Comparison of ENCODE assay signal across 8 cellular contexts in genomic region chr16:4769306-4769638, GRCh38. TPM values are rescaled to one million over a fixed set of nuclear protein-coding genes. Genes with fewer than 3 reads are reported as not detected.
A peak's percentile ranks its signal among the peaks of the same experiment; 100 is the strongest.
DNase-seq lines count a peak whose midpoint lies in the region; ATAC-seq and TF ChIP-seq lines count a peak whose summit lies in the region.

No MANE protein-coding gene starts in this region.

- ATAC-seq in gastrocnemius medialis, result no peak

- no peak for DNase-seq in HFFc6
- DNase-seq in iPS DF 6.9 (ENCODE audit: low read depth, low spot score), result no peak
- no peak for DNase-seq in gastrocnemius medialis
- no peak for DNase-seq in superior temporal gyrus (ENCODE audit: extremely low spot score)
- DNase-seq in NCI-H2196 (lab: John Stamatoyannopoulos, UW; ENCODE audit: unreplicated experiment), result no peak
- no peak for DNase-seq in NCI-H524 (lab: John Stamatoyannopoulos, UW)
- DNase-seq in NCI-H1694 treated with DMSO at 0.1 percent for 48 hours (lab: John Stamatoyannopoulos, UW), result no peak

- H3K4me3 Mint-ChIP-seq in HFFc6, result peak overlapping the region; percentile 88

- H3K27me3 Mint-ChIP-seq in HFFc6 (ENCODE audit: insufficient read depth), result no peaks in the 10 kb centered on the region; the same call in 1 of the 2 replicates

- H3K4me3 ChIP-seq in iPS DF 6.9 (ENCODE audit: low read length) (peak overlapping the region; percentile 53; the same call in 1 of the 2 replicates), gastrocnemius medialis (peak overlapping the region; percentile 74 to 99 (median 90))

- no CpG with 5 or more reads among the region's 7 CpGs for WGBS in iPS DF 6.9 (ENCODE audit: insufficient coverage, insufficient read length)

- intact Hi-C loops in gastrocnemius medialis (cut with DNase I; ENCODE audit: low total_unique reads), result loop anchor here (2.0 kb wide), 1 partner anchor 34 kb away; the partner anchor contains the start of gene ROGDI

- H3K27ac Mint-ChIP-seq in HFFc6, result no peak overlapping the region

- H3K27me3 ChIP-seq in iPS DF 6.9 (ENCODE audit: control insufficient read depth, insufficient read depth, low read length), result no peaks in the 10 kb centered on the region
- H3K27me3 ChIP-seq in gastrocnemius medialis, result no peaks in the 10 kb centered on the region

- in situ Hi-C loops in gastrocnemius medialis (cut with MboI; ENCODE audit: low sequenced_read_pairs in 4 of 4), result no loop called here

- peak overlapping the region; percentile 78 for H3K27ac ChIP-seq in VCaP
- H3K27ac ChIP-seq in iPS DF 6.9 (ENCODE audit: low read length), result no peak overlapping the region
- H3K27ac ChIP-seq in gastrocnemius medialis, result peak overlapping the region; percentile 83 to 95 (median 92)

- H3K9me3 ChIP-seq in iPS DF 6.9 (ENCODE audit: control insufficient read depth, insufficient read depth, low read length) (no peaks in the 10 kb centered on the region), gastrocnemius medialis (no peaks in the 10 kb centered on the region)

- no peaks in the 10 kb centered on the region for H3K4me1 ChIP-seq in iPS DF 6.9 (ENCODE audit: control insufficient read depth, insufficient read depth, low read length)
- H3K4me1 ChIP-seq in gastrocnemius medialis, result peaks cover 25 to 30% of the 10 kb centered on the region in 2 donors

- no peak for TF ChIP-seq POLR2A in gastrocnemius medialis (IDR thresholded peaks at IDR 0.05)

- H3K4me1 Mint-ChIP-seq in HFFc6 (ENCODE audit: low read depth), result peaks cover 31% of the 10 kb centered on the region

- H3K9me3 Mint-ChIP-seq in HFFc6, result no peaks in the 10 kb centered on the region

- H3K36me3 Mint-ChIP-seq in HFFc6 (ENCODE audit: low read depth), result no peaks in the 10 kb centered on the region

- no peak for TF ChIP-seq CTCF in HFFc6 (IDR thresholded peaks at IDR 0.05)
- TF ChIP-seq CTCF in VCaP (conservative IDR thresholded peaks at IDR 0.05), result no peak
- no peak for TF ChIP-seq CTCF in gastrocnemius medialis (IDR thresholded peaks at IDR 0.05 in 4 of 5, conservative IDR thresholded peaks at IDR 0.05 in 1 of 5)

- H3K36me3 ChIP-seq in iPS DF 6.9 (ENCODE audit: control insufficient read depth, insufficient read depth, low read length), result no peaks in the 10 kb centered on the region
- H3K36me3 ChIP-seq in gastrocnemius medialis, result peaks cover 0 to 14% of the 10 kb centered on the region in 2 donors

RNA-seq across cellular contexts. Expression of gene ZNF500, which starts 2.3 kb away (rescaled TPM):
- total RNA-seq in HFFc6 (2021; fragmentation: NEBNext Ultra II Directional; extraction: Animal tissue kit (Norgen Biotek cat#: 25700)), result 10 to 100 TPM in 4 of 6 experiments, 1 to 10 TPM in 2; 8.9 to 13.4 (median 10.4) TPM
- 1 to 10 TPM; 6.3 to 7.3 (median 6.9) TPM for total RNA-seq in gastrocnemius medialis

RNA-seq across cellular contexts. Expression of gene SEPTIN12, which starts 18.9 kb away (rescaled TPM):
- total RNA-seq in HFFc6 (2021; fragmentation: NEBNext Ultra II Directional; extraction: Animal tissue kit (Norgen Biotek cat#: 25700)), result not detected
- total RNA-seq in gastrocnemius medialis, result not detected

RNA-seq across cellular contexts. Expression of gene SMIM22, which starts 25.9 kb away (rescaled TPM):
- not detected for total RNA-seq in HFFc6 (2021; fragmentation: NEBNext Ultra II Directional; extraction: Animal tissue kit (Norgen Biotek cat#: 25700))
- not detected for total RNA-seq in gastrocnemius medialis

RNA-seq across cellular contexts. Expression of gene ROGDI, which starts 33.2 kb away (rescaled TPM):
- total RNA-seq in HFFc6 (2021; fragmentation: NEBNext Ultra II Directional; extraction: Animal tissue kit (Norgen Biotek cat#: 25700)), result 10 to 100 TPM; 16.8 to 20.1 (median 18.5) TPM
- total RNA-seq in gastrocnemius medialis, result 10 to 100 TPM; 11.6 to 31.1 (median 26.0) TPM

RNA-seq across cellular contexts. Expression of gene DNAAF8, which starts 34.9 kb away (rescaled TPM):
- 1 to 10 TPM; 1.1 to 2.8 (median 1.6) TPM for total RNA-seq in HFFc6 (2021; fragmentation: NEBNext Ultra II Directional; extraction: Animal tissue kit (Norgen Biotek cat#: 25700))
- total RNA-seq in gastrocnemius medialis, result 1 to 10 TPM in 2 of 4 donors, under 1 TPM in 2; 0.44 to 1.2 (median 0.91) TPM
